In the genomic region with DNA sequence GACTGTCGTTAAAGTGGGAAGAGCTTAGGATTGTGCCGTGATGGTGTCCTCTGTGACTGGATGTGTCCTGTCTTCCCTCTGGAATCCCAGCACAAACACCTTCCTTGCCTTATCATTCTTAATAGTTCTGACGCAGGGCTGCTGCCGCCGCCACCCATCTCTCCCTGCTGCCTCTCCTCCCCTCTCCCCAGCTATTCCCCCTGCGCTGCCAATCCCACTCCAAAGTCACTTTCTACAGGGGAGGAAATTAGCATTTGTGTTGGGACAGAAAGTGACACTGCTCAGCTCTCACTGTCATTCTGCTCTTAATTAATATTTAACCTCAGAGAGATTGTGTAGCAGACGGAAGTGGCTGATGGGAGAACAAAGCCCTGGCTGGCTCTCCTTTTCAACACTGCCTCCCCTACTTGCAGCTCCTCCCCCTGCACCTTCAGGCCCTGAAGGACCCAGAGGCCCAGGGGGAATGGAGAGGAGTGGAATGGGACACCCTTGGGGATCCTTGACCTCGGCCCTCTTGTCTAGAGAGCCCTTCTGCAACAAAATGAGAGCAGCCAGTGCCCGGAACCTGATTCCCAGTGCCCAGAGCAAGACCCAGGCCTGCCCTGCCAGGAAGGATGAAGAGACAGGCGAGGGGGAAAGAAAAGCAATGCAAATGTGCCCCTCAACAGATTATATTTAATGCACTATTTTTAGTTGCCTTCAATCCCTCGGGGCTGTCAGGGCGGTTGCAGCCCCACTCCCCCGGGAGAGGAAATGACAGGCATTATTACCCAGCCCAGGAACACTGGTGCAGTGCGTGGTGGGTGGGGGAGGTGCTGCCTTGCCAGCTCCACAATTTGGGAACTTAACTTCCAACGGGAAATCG, we compare ENCODE assay signal across 9 cellular contexts. TPM values are rescaled to one million over a fixed set of nuclear protein-coding genes. Genes with fewer than 3 reads are reported as not detected.
A peak's percentile ranks its signal among the peaks of the same experiment; 100 is the strongest.
DNase-seq lines count a peak whose midpoint lies in the region; ATAC-seq, FAIRE-seq and TF ChIP-seq lines count a peak whose summit lies in the region.
"Had no signal": no experiment of that assay in that cellular context is flagged by ENCODE, and none has a peak within 500 bp of the region (broad histone marks: within the 10 kb centered on the region; RNA-seq: fewer than 3 reads in every experiment).

No MANE protein-coding gene starts in this region.

- ATAC-seq in GM19025 (IDR thresholded peaks at IDR 0.05; ENCODE audit: low read depth, unreplicated experiment): peak; percentile 97
- ATAC-seq in HG02943 (IDR thresholded peaks at IDR 0.05; ENCODE audit: low read depth, unreplicated experiment): peak; percentile 98
- ATAC-seq in T-helper 17 cell: no peak
- ATAC-seq in pancreas: peak; percentile 48 to 95 (median 90)
- ATAC-seq in GM19328 (IDR thresholded peaks at IDR 0.05; ENCODE audit: unreplicated experiment): no peak
- no peak for ATAC-seq in activated CD8-positive, alpha-beta T cell treated with anti-CD3 and anti-CD28 coated beads, Interleukin-2, amount 10 ng/mL, durations not matched to agents 7 days and 5 days
- ATAC-seq in CD4-positive, alpha-beta T cell (ENCODE audit: poor library complexity): no peak

- no peak for FAIRE-seq in pancreas (lab: Jason Lieb, UNC)

- H3K4me3 ChIP-seq in pancreas: no peak overlapping the region

- peaks cover 2% of the 10 kb centered on the region for H3K36me3 Mint-ChIP-seq in T-helper 17 cell (ENCODE audit: low read depth)
- no peaks in the 10 kb centered on the region for H3K36me3 Mint-ChIP-seq in activated CD8-positive, alpha-beta T cell treated with anti-CD3 and anti-CD28 coated beads, Interleukin-2, amount 10 ng/mL, durations not matched to agents 7 days and 5 days (ENCODE audit: low read depth)
- no peaks in the 10 kb centered on the region for H3K36me3 Mint-ChIP-seq in CD4-positive, alpha-beta T cell (ENCODE audit: low read depth)

- POLR2A ChIA-PET in activated CD8-positive, alpha-beta T cell treated with anti-CD3 and anti-CD28 coated beads, Interleukin-2, amount 10 ng/mL, durations not matched to agents 7 days and 5 days (lab: Charles Lee): no interaction called here
- POLR2A ChIA-PET in CD4-positive, alpha-beta T cell (lab: Charles Lee): no interaction called here

- intact Hi-C loops in pancreas (cut with DNase I): no loop called here
- intact Hi-C loops in CD4-positive, alpha-beta T cell (cut with DNase I, micrococcal nuclease): no loop called here

- no peak for DNase-seq in T-helper 17 cell
- DNase-seq in pancreas: no peak
- DNase-seq in activated CD8-positive, alpha-beta T cell treated with anti-CD3 and anti-CD28 coated beads, Interleukin-2, amount 10 ng/mL, durations not matched to agents 7 days and 5 days: no peak
- no peak for DNase-seq in CD4-positive, alpha-beta T cell
- no peak for DNase-seq in stimulated activated CD4-positive, alpha-beta T cell treated with anti-CD3 and anti-CD28 coated beads, Interleukin-4, amount 100 ng/mL, for 24 hours

- no peaks in the 10 kb centered on the region for H3K9me3 ChIP-seq in T-helper 17 cell (ENCODE audit: control insufficient read depth, low read length, poor library complexity, severe bottlenecking)
- H3K9me3 ChIP-seq in pancreas: no peaks in the 10 kb centered on the region
- H3K9me3 ChIP-seq in CD4-positive, alpha-beta T cell (ENCODE audit: control insufficient read depth, low read length): no peaks in the 10 kb centered on the region

- H3K4me1 ChIP-seq in pancreas: peaks cover 0 to 9% (median 0%) of the 10 kb centered on the region in 3 donors

- H3K27me3 Mint-ChIP-seq in T-helper 17 cell: peaks cover 51% of the 10 kb centered on the region
- H3K27me3 Mint-ChIP-seq in activated CD8-positive, alpha-beta T cell treated with anti-CD3 and anti-CD28 coated beads, Interleukin-2, amount 10 ng/mL, durations not matched to agents 7 days and 5 days (ENCODE audit: low read depth): peaks cover 48% of the 10 kb centered on the region
- H3K27me3 Mint-ChIP-seq in CD4-positive, alpha-beta T cell: peaks cover 41% of the 10 kb centered on the region

- no peaks in the 10 kb centered on the region for H3K9me3 Mint-ChIP-seq in activated CD8-positive, alpha-beta T cell treated with anti-CD3 and anti-CD28 coated beads, Interleukin-2, amount 10 ng/mL, durations not matched to agents 7 days and 5 days (ENCODE audit: insufficient read depth)
- H3K9me3 Mint-ChIP-seq in CD4-positive, alpha-beta T cell: no peaks in the 10 kb centered on the region

- peak overlapping the region; percentile 37 for H3K27ac Mint-ChIP-seq in T-helper 17 cell
- no peak overlapping the region for H3K27ac Mint-ChIP-seq in activated CD8-positive, alpha-beta T cell treated with anti-CD3 and anti-CD28 coated beads, Interleukin-2, amount 10 ng/mL, durations not matched to agents 7 days and 5 days
- H3K27ac Mint-ChIP-seq in CD4-positive, alpha-beta T cell: no peak overlapping the region

- CTCF ChIA-PET in activated CD8-positive, alpha-beta T cell treated with anti-CD3 and anti-CD28 coated beads, Interleukin-2, amount 10 ng/mL, durations not matched to agents 7 days and 5 days (lab: Charles Lee): interaction anchor here (2.2 to 3.7 kb wide), 2 partner anchors 16 to 56 kb away, joined by 11 read pairs; no protein-coding TSS in a partner anchor
- CTCF ChIA-PET in CD4-positive, alpha-beta T cell (lab: Charles Lee): interaction anchor here (0.8 to 1.3 kb wide), 2 partner anchors 21 to 33 kb away, joined by 3 to 4 read pairs; no protein-coding TSS in a partner anchor

- no peak overlapping the region for H3K4me3 Mint-ChIP-seq in T-helper 17 cell
- H3K4me3 Mint-ChIP-seq in activated CD8-positive, alpha-beta T cell treated with anti-CD3 and anti-CD28 coated beads, Interleukin-2, amount 10 ng/mL, durations not matched to agents 7 days and 5 days: no peak overlapping the region
- H3K4me3 Mint-ChIP-seq in CD4-positive, alpha-beta T cell: no peak overlapping the region

- peak overlapping the region in 1 of 4 donors; percentile 28 for H3K27ac ChIP-seq in pancreas
- H3K27ac ChIP-seq in CD4-positive, alpha-beta T cell (ENCODE audit: low read depth, low read length): no peak overlapping the region

- peaks cover 23% of the 10 kb centered on the region for H3K4me1 Mint-ChIP-seq in T-helper 17 cell
- peaks cover 11% of the 10 kb centered on the region for H3K4me1 Mint-ChIP-seq in activated CD8-positive, alpha-beta T cell treated with anti-CD3 and anti-CD28 coated beads, Interleukin-2, amount 10 ng/mL, durations not matched to agents 7 days and 5 days (ENCODE audit: low read depth)
- peaks cover 26% of the 10 kb centered on the region for H3K4me1 Mint-ChIP-seq in CD4-positive, alpha-beta T cell (ENCODE audit: low read depth)

- no peak for TF ChIP-seq CTCF in pancreas (IDR thresholded peaks at IDR 0.05)
- no peak for TF ChIP-seq CTCF in CD4-positive, alpha-beta T cell (IDR thresholded peaks at IDR 0.05)

- WGBS in pancreas, 2 donors: 44 to 47% methylated on average over 16 of the region's 16 CpGs

- peaks cover 0 to 5% (median 0%) of the 10 kb centered on the region in 4 donors for H3K27me3 ChIP-seq in pancreas
- no peaks in the 10 kb centered on the region for H3K27me3 ChIP-seq in CD4-positive, alpha-beta T cell (ENCODE audit: control insufficient read depth, insufficient read depth, low read length)

- H3K36me3 ChIP-seq in pancreas: no peaks in the 10 kb centered on the region

RNA-seq across cellular contexts. Expression of gene NRGN, which starts 14.7 kb away (rescaled TPM):
- 100 to 1,000 TPM in 1 of 2 donors, 10 to 100 TPM in 1; 20.8 to 614 TPM for total RNA-seq in T-helper 17 cell
- 1 to 10 TPM in 3 of 6 donors, under 1 TPM in 2, not detected in 1; 0.24 to 1.9 (median 1.2) TPM for total RNA-seq in pancreas
- polyA plus RNA-seq in pancreas: 1 to 10 TPM; 2.7 to 3.7 TPM
- 1 to 10 TPM; 5.7 to 6.1 TPM for total RNA-seq in activated CD8-positive, alpha-beta T cell treated with anti-CD3 and anti-CD28 coated beads, Interleukin-2, amount 10 ng/mL, durations not matched to agents 7 days and 5 days
- 1 to 10 TPM in 1 of 2 experiments, under 1 TPM in 1; 0.84 to 1.4 TPM for total RNA-seq in CD4-positive, alpha-beta T cell

RNA-seq across cellular contexts. Expression of gene VSIG2, which starts 27.0 kb away (rescaled TPM):
- under 1 TPM; 0.32 to 0.57 TPM for total RNA-seq in T-helper 17 cell
- total RNA-seq in pancreas: 1 to 10 TPM in 3 of 6 donors, under 1 TPM in 3; 0.18 to 2.1 (median 1.0) TPM
- 1 to 10 TPM; 1.1 to 4.5 TPM for polyA plus RNA-seq in pancreas
- total RNA-seq in activated CD8-positive, alpha-beta T cell treated with anti-CD3 and anti-CD28 coated beads, Interleukin-2, amount 10 ng/mL, durations not matched to agents 7 days and 5 days: not detected
- total RNA-seq in CD4-positive, alpha-beta T cell: under 1 TPM in 1 of 2 experiments, not detected in 1; 0.28 TPM
- total RNA-seq: M059J had no signal

RNA-seq across cellular contexts. Expression of gene ESAM, which starts 37.0 kb away (rescaled TPM):
- total RNA-seq in T-helper 17 cell (10 to 100 TPM in 1 of 2 donors, 1 to 10 TPM in 1; 3.5 to 30.5 TPM), pancreas (1 to 10 TPM; 5.0 to 10.0 (median 6.5) TPM)
- polyA plus RNA-seq in pancreas: 10 to 100 TPM in 1 of 2 donors, 1 to 10 TPM in 1; 9.4 to 27.1 TPM
- total RNA-seq in activated CD8-positive, alpha-beta T cell treated with anti-CD3 and anti-CD28 coated beads, Interleukin-2, amount 10 ng/mL, durations not matched to agents 7 days and 5 days: under 1 TPM; 0.50 to 0.55 TPM
- total RNA-seq in CD4-positive, alpha-beta T cell: under 1 TPM; 0.38 to 0.64 TPM

RNA-seq across cellular contexts. Expression of gene SPA17, which starts 51.4 kb away (rescaled TPM):
- total RNA-seq in T-helper 17 cell (1 to 10 TPM in 1 of 2 donors, under 1 TPM in 1; 0.67 to 1.1 TPM), pancreas (1 to 10 TPM; 1.2 to 2.9 (median 2.1) TPM)
- 1 to 10 TPM; 6.0 to 7.3 TPM for polyA plus RNA-seq in pancreas
- 1 to 10 TPM; 2.6 TPM for total RNA-seq in activated CD8-positive, alpha-beta T cell treated with anti-CD3 and anti-CD28 coated beads, Interleukin-2, amount 10 ng/mL, durations not matched to agents 7 days and 5 days
- under 1 TPM in 1 of 2 experiments, not detected in 1; 0.16 TPM for total RNA-seq in CD4-positive, alpha-beta T cell

RNA-seq across cellular contexts. Expression of gene SIAE, which starts 51.5 kb away (rescaled TPM):
- total RNA-seq in T-helper 17 cell (10 to 100 TPM in 1 of 2 donors, 1 to 10 TPM in 1; 6.8 to 15.0 TPM), pancreas (10 to 100 TPM in 5 of 6 donors, 1 to 10 TPM in 1; 9.6 to 29.8 (median 18.0) TPM)
- polyA plus RNA-seq in pancreas: 10 to 100 TPM; 10.3 to 12.1 TPM
- total RNA-seq in activated CD8-positive, alpha-beta T cell treated with anti-CD3 and anti-CD28 coated beads, Interleukin-2, amount 10 ng/mL, durations not matched to agents 7 days and 5 days: 1 to 10 TPM; 4.8 to 5.7 TPM
- total RNA-seq in CD4-positive, alpha-beta T cell: 1 to 10 TPM; 4.5 to 5.6 TPM

Comparison
In these comparisons a context has a peak if more than half of its experiments do, and no peak if none do; other contexts are left out.
1. ATAC-seq: peak in GM19025 (single experiment), HG02943 (single experiment) and pancreas (4 of 4); none in T-helper 17 cell (single experiment), GM19328 (single experiment), activated CD8-positive, alpha-beta T cell treated with anti-CD3 and anti-CD28 coated beads, Interleukin-2, amount 10 ng/mL, durations not matched to agents 7 days and 5 days (single experiment) and CD4-positive, alpha-beta T cell (single experiment).